7 cellular contexts compared by ENCODE assay signal in the genomic region with DNA sequence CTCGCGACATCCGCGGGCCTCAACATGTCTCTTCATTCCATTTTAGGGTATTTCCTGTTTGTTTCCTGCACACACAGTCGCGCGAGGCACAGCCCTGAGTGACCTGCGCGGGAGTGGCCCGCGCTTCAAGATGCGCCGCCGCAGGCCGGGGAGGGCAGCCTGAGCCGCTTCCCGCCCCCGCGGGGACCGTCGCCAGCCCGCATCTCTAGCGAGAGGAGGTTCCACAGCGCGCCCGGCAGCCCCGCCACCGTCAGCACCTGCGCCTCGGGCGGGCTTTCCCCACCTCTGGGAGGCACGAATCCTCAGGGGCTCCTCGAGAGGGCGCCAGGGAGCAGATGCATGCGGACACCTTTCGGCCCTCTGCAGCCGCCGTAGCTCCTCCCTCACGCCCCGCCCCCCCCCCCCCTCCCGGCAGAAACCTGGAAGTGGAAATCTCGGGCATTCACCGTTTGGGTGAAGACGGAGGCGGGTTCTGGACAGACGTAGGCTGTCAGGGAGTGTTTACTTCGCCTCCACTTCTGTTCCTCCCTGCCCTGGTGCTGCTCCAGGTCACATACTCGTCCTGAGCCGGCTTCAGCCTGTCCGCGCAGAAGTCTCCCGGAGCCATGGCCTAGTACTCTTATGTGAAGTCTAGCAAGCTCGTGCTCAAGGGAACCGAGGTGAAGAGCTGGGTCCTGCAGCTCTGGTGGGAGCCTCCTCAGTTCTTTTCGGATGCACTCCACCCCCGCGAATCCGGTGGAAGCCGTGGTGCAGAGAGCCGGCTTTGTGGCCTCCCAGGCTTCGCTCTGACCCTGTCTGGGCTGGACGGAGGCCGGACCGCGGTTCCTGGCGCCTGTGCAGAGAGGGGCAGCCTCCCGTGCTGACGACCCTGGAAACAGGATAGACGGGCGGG.
DNase-seq lines count a peak whose midpoint lies in the region; ATAC-seq and TF ChIP-seq lines count a peak whose summit lies in the region.

No MANE protein-coding gene starts in this region.

- H3K27me3 ChIP-seq in kidney epithelial cell (ENCODE audit: control insufficient read depth, insufficient read depth, low read length) = no peaks in the 10 kb centered on the region

- peak; percentile 54 for TF ChIP-seq CTCF in kidney epithelial cell (IDR thresholded peaks at IDR 0.05; ENCODE audit: insufficient read depth, low read length, poor library complexity, severe bottlenecking)

- peak; percentile 89 for DNase-seq in NCI-H2227 (lab: John Stamatoyannopoulos, UW; ENCODE audit: unreplicated experiment)
- peak; percentile 88 for DNase-seq in activated CD4-positive, alpha-beta T cell treated with anti-CD3 and anti-CD28 coated beads for 1 hour
- DNase-seq in cerebellum (ENCODE audit: low spot score) = peak; percentile 70
- DNase-seq in kidney epithelial cell (ENCODE audit: low read depth) = peak; percentile 9
- peak; percentile 91 for DNase-seq in stimulated activated CD4-positive, alpha-beta T cell treated with anti-CD3 and anti-CD28 coated beads, Interleukin-1b, Interleukin-23, amount 100 ng/mL, for 48 hours

- H3K4me3 ChIP-seq in kidney epithelial cell (ENCODE audit: low read depth, low read length) = peak overlapping the region; percentile 51

- H3K36me3 ChIP-seq in kidney epithelial cell (ENCODE audit: control insufficient read depth, insufficient read depth, low read length) = no peaks in the 10 kb centered on the region

- ATAC-seq in GM18517 (IDR thresholded peaks at IDR 0.05; ENCODE audit: unreplicated experiment) = peak; percentile 88
- ATAC-seq in HG03066 (IDR thresholded peaks at IDR 0.05; ENCODE audit: low read depth, unreplicated experiment) = peak; percentile 95

Comparison
In these comparisons a context has a peak if more than half of its experiments do, and no peak if none do; other contexts are left out.
1. Peak in every context shown above with its lines: DNase-seq, ATAC-seq and H3K4me3 ChIP-seq.
2. DNase-seq: peak in every context shown above with its lines; median percentile 91 in stimulated activated CD4-positive, alpha-beta T cell treated with anti-CD3 and anti-CD28 coated beads, Interleukin-1b, Interleukin-23, amount 100 ng/mL, for 48 hours; 89 in NCI-H2227; 88 in activated CD4-positive, alpha-beta T cell treated with anti-CD3 and anti-CD28 coated beads for 1 hour; 70 in cerebellum; 9 in kidney epithelial cell.